ENCODE assay signal across 8 cellular contexts in the genomic region with DNA sequence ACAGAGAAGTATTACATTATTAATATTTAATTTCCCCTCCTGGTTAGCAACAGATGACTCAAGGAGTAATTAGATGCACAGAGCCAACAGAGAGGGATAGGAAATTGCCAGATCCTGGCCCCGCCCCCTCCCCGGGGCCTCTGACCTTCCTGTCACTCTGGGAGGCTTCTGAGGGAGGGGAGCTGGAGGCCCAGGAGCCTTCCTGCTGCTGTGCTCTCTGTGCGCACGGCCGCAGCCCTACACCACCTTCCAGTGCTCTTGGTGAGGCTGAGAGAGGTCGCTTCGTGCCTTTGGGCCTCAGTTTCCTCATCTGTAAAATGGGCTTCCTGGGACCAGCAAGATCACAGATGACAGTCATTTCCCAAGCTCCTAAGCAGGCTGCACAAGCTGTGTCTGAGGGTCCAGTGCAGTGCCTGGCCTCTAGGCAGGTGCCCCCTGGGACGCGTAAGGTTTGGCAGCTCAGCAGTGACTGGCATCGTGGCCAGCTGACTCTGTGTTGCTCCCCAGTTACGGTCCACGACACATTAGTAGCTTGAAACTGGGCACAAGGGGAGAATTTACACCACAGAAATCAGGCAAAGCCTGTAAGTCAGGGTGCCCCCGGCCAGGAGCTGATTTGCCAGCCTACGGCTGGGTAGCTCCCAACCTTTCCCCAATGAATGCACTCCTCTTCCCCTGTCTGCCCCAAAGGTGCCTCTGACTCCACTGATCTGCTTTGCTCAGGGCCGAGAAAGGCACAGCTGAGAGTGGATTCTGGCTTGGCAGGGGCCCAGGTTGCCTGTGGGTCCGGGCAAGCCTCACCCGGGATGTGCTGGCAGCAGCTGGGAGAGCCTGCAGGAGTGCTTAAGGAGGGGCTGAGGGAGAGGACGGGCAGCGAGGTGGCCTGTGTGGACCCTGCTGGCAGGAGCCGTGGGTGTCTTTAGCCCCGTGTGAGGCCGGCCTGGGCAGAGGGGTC. TPM values are rescaled to one million over a fixed set of nuclear protein-coding genes. Genes with fewer than 3 reads are reported as not detected.
DNase-seq lines count a peak whose midpoint lies in the region; ATAC-seq and TF ChIP-seq lines count a peak whose summit lies in the region.

No MANE protein-coding gene starts in this region.

- peak; percentile 71 for DNase-seq in BE2C
- peak; percentile 75 for DNase-seq in activated CD4-positive, alpha-beta T cell treated with anti-CD3 and anti-CD28 coated beads, Interleukin-2, amount 10 ng/mL, durations not matched to agents 7 days and 5 days
- DNase-seq in fibroblast of gingiva (ENCODE audit: low read depth): peak; percentile 54
- DNase-seq in stimulated activated CD4-positive, alpha-beta T cell treated with anti-CD3 and anti-CD28 coated beads, TNF-alpha, amount 100 ng/mL, for 24 hours (ENCODE audit: low read depth in 3 of 3): peak in 2 of 3 experiments; percentile 46 to 85
- no peak for DNase-seq in D341Med (ENCODE audit: low spot score)
- DNase-seq in HuH-7 (ENCODE audit: low spot score): no peak

- no peak for ATAC-seq in GM19395 (IDR thresholded peaks at IDR 0.05; ENCODE audit: unreplicated experiment)

- H3K27ac ChIP-seq in KMS-11: peak overlapping the region; percentile 100

- peak overlapping the region; percentile 97 for H3K27ac Mint-ChIP-seq in activated CD4-positive, alpha-beta T cell treated with anti-CD3 and anti-CD28 coated beads, Interleukin-2, amount 10 ng/mL, durations not matched to agents 7 days and 5 days

- H3K27me3 ChIP-seq in BE2C: no peaks in the 10 kb centered on the region
- no peaks in the 10 kb centered on the region for H3K27me3 ChIP-seq in KMS-11 (ENCODE audit: insufficient read depth, low read depth)

- no peaks in the 10 kb centered on the region for H3K9me3 Mint-ChIP-seq in activated CD4-positive, alpha-beta T cell treated with anti-CD3 and anti-CD28 coated beads, Interleukin-2, amount 10 ng/mL, durations not matched to agents 7 days and 5 days

- CTCF ChIA-PET in activated CD4-positive, alpha-beta T cell treated with anti-CD3 and anti-CD28 coated beads, Interleukin-2, amount 10 ng/mL, durations not matched to agents 7 days and 5 days (lab: Charles Lee): interaction anchor here (1.5 kb wide), 1 partner anchor 55 kb away, joined by 5 read pairs; no protein-coding TSS in a partner anchor

- peaks cover 21% of the 10 kb centered on the region for H3K36me3 Mint-ChIP-seq in activated CD4-positive, alpha-beta T cell treated with anti-CD3 and anti-CD28 coated beads, Interleukin-2, amount 10 ng/mL, durations not matched to agents 7 days and 5 days (ENCODE audit: low read depth)

- peaks cover 79% of the 10 kb centered on the region for H3K79me2 ChIP-seq in KMS-11 (ENCODE audit: insufficient read depth, low read depth)

- H3K36me3 ChIP-seq in BE2C: no peaks in the 10 kb centered on the region
- no peaks in the 10 kb centered on the region for H3K36me3 ChIP-seq in KMS-11 (ENCODE audit: insufficient read depth)

- H3K27me3 Mint-ChIP-seq in activated CD4-positive, alpha-beta T cell treated with anti-CD3 and anti-CD28 coated beads, Interleukin-2, amount 10 ng/mL, durations not matched to agents 7 days and 5 days: peaks cover 4% of the 10 kb centered on the region

- POLR2A ChIA-PET in activated CD4-positive, alpha-beta T cell treated with anti-CD3 and anti-CD28 coated beads, Interleukin-2, amount 10 ng/mL, durations not matched to agents 7 days and 5 days (lab: Charles Lee): interaction anchor here (0.6 kb wide), 1 partner anchor 266 kb away, joined by 3 read pairs; no protein-coding TSS in a partner anchor

- H3K4me2 ChIP-seq in KMS-11: peak overlapping the region; percentile 99

- H3K4me3 Mint-ChIP-seq in activated CD4-positive, alpha-beta T cell treated with anti-CD3 and anti-CD28 coated beads, Interleukin-2, amount 10 ng/mL, durations not matched to agents 7 days and 5 days: peak overlapping the region; percentile 86

- H3K4me1 ChIP-seq in BE2C (peaks cover 49% of the 10 kb centered on the region), KMS-11 (ENCODE audit: low read depth, poor library complexity, severe bottlenecking) (peaks cover 82% of the 10 kb centered on the region)

- H4K20me1 ChIP-seq in KMS-11 (ENCODE audit: insufficient read depth): no peaks in the 10 kb centered on the region

- peak overlapping the region; percentile 94 for H3K9ac ChIP-seq in KMS-11

- no peaks in the 10 kb centered on the region for H3K9me3 ChIP-seq in BE2C

- no peak overlapping the region for H2AFZ ChIP-seq in KMS-11 (ENCODE audit: low read depth)

- H3K4me1 Mint-ChIP-seq in activated CD4-positive, alpha-beta T cell treated with anti-CD3 and anti-CD28 coated beads, Interleukin-2, amount 10 ng/mL, durations not matched to agents 7 days and 5 days: peaks cover 88% of the 10 kb centered on the region

- H3K4me3 ChIP-seq in BE2C (ENCODE audit: low read depth, low read length) (no peak overlapping the region), KMS-11 (IDR thresholded peaks at IDR 0.05; ENCODE audit: insufficient read depth, low read depth, low read length) (no peak overlapping the region)

- TF ChIP-seq CTCF in BE2C (IDR thresholded peaks at IDR 0.05; ENCODE audit: low read depth, low read length): no peak
- TF ChIP-seq CTCF in KMS-11 (conservative IDR thresholded peaks at IDR 0.05; ENCODE audit: low read depth, low read length): no peak

RNA-seq across cellular contexts. Expression of a gene that starts 2.3 kb away (rescaled TPM):
- polyA plus RNA-seq in BE2C (2012; ENCODE audit: insufficient read depth, insufficient read length, low read depth): 5.2 TPM
- total RNA-seq in activated CD4-positive, alpha-beta T cell treated with anti-CD3 and anti-CD28 coated beads, Interleukin-2, amount 10 ng/mL, durations not matched to agents 7 days and 5 days: 10 to 100 TPM; 25.3 to 29.0 TPM

Comparison
In these comparisons a context has a peak if more than half of its experiments do, and no peak if none do; other contexts are left out.
1. DNase-seq: peak in BE2C (single experiment), activated CD4-positive, alpha-beta T cell treated with anti-CD3 and anti-CD28 coated beads, Interleukin-2, amount 10 ng/mL, durations not matched to agents 7 days and 5 days (single experiment), fibroblast of gingiva (single experiment) and stimulated activated CD4-positive, alpha-beta T cell treated with anti-CD3 and anti-CD28 coated beads, TNF-alpha, amount 100 ng/mL, for 24 hours (2 of 3); none in D341Med (single experiment) and HuH-7 (single experiment).